ENCODE assay signal across 8 cellular contexts in genomic region chr19:32407004-32407992, GRCh38. TPM values are rescaled to one million over a fixed set of nuclear protein-coding genes. Genes with fewer than 3 reads are reported as not detected.
DNase-seq lines count a peak whose midpoint lies in the region; ATAC-seq and TF ChIP-seq lines count a peak whose summit lies in the region.

No MANE protein-coding gene starts in this region.

- CTCF ChIA-PET in PC-3 (lab: Charles Lee), result no interaction called here

- peaks cover 49% of the 10 kb centered on the region for H3K36me3 Mint-ChIP-seq in GM23338 (ENCODE audit: low read depth)

- H3K4me3 ChIP-seq in GM23338, result peak overlapping the region; percentile 91
- H3K4me3 ChIP-seq in PC-3 (ENCODE audit: low read length), result peak overlapping the region; percentile 87
- peak overlapping the region in 1 of 4 donors; percentile 99 for H3K4me3 ChIP-seq in esophagus muscularis mucosa
- H3K4me3 ChIP-seq in ovary, result no peak overlapping the region

- H4K20me1 ChIP-seq in GM23338 (replicated peaks; ENCODE audit: insufficient read depth) (peaks cover 18% of the 10 kb centered on the region; the same call in 1 of the 2 replicates), PC-3 (ENCODE audit: low read length) (no peaks in the 10 kb centered on the region)

- no peak for TF ChIP-seq CTCF in GM23338 (conservative IDR thresholded peaks at IDR 0.05; ENCODE audit: low read depth in 2 of 2)
- TF ChIP-seq CTCF in PC-3 (conservative IDR thresholded peaks at IDR 0.05; ENCODE audit: low read depth, low read length), result no peak
- no peak for TF ChIP-seq CTCF in esophagus muscularis mucosa (IDR thresholded peaks at IDR 0.05)
- no peak for TF ChIP-seq CTCF in ovary (IDR thresholded peaks at IDR 0.05)

- H3K9me2 ChIP-seq in GM23338 (ENCODE audit: insufficient read depth), result no peaks in the 10 kb centered on the region
- no peaks in the 10 kb centered on the region for H3K9me2 ChIP-seq in PC-3 (replicated peaks; ENCODE audit: low read length)

- H3K4me1 ChIP-seq in GM23338 (ENCODE audit: insufficient read depth), result peaks cover 22% of the 10 kb centered on the region
- peaks cover 18% of the 10 kb centered on the region for H3K4me1 ChIP-seq in PC-3 (ENCODE audit: insufficient read depth, low read length)
- peaks cover 0 to 24% (median 21%) of the 10 kb centered on the region in 4 donors for H3K4me1 ChIP-seq in esophagus muscularis mucosa
- H3K4me1 ChIP-seq in ovary (ENCODE audit: insufficient read depth), result peaks cover 3% of the 10 kb centered on the region

- no peak for ATAC-seq in GM23338
- no peak for ATAC-seq in PC-3
- ATAC-seq in esophagus mucosa, result no peak
- no peak for ATAC-seq in GM21576 (IDR thresholded peaks at IDR 0.05; ENCODE audit: unreplicated experiment)

- H3K27ac ChIP-seq in GM23338 (ENCODE audit: low read depth), result no peak overlapping the region
- no peak overlapping the region for H3K27ac ChIP-seq in PC-3 (ENCODE audit: low read length)
- H3K27ac ChIP-seq in esophagus muscularis mucosa (replicated peaks in 1 of 4), result peak overlapping the region in 3 of 4 donors; percentile 96 to 99 (median 99)
- H3K27ac ChIP-seq in ovary, result no peak overlapping the region

- no peaks in the 10 kb centered on the region; the same call in 2 of the 3 replicates for H3K9me3 Mint-ChIP-seq in GM23338

- H3F3A ChIP-seq in GM23338 (replicated peaks; ENCODE audit: low read depth) (peaks cover 10% of the 10 kb centered on the region), PC-3 (ENCODE audit: low read length, unreplicated experiment) (no peaks in the 10 kb centered on the region)

- intact Hi-C loops in PC-3 (cut with micrococcal nuclease) (loop anchor here (5.0 kb wide), 1 partner anchor 60 kb away; the partner anchor contains the start of gene ZNF507), esophagus muscularis mucosa (cut with DNase I) (loop anchor here (5.0 to 10.0 kb wide), 2 partner anchors 60 to 168 kb away; partner anchors contain the start of gene ZNF507), ovary (cut with DNase I) (loop anchor here in 1 of 4 donors (5.0 kb wide), 1 partner anchor 60 kb away; the partner anchor contains the start of gene ZNF507)

- H3K79me2 ChIP-seq in GM23338 (replicated peaks; ENCODE audit: insufficient read depth), result peaks cover 30% of the 10 kb centered on the region
- peaks cover 19% of the 10 kb centered on the region for H3K79me2 ChIP-seq in PC-3 (ENCODE audit: low read length)

- TF ChIP-seq POLR2A in esophagus muscularis mucosa (IDR thresholded peaks at IDR 0.05; ENCODE audit: low read depth) (no peak), ovary (IDR thresholded peaks at IDR 0.05) (no peak)

- TF ChIP-seq EP300 in esophagus muscularis mucosa (IDR thresholded peaks at IDR 0.05), result no peak
- no peak for TF ChIP-seq EP300 in ovary (IDR thresholded peaks at IDR 0.05)

- H3K9me3 ChIP-seq in PC-3 (ENCODE audit: low read length) (no peaks in the 10 kb centered on the region), esophagus muscularis mucosa (no peaks in the 10 kb centered on the region), ovary (no peaks in the 10 kb centered on the region)

- H3K4me2 ChIP-seq in GM23338 (peak overlapping the region; percentile 99), PC-3 (ENCODE audit: low read length) (peak overlapping the region; percentile 96)

- DNase-seq in GM23338 (ENCODE audit: low spot score) (no peak), PC-3 (peak; percentile 3), esophagus muscularis mucosa (ENCODE audit: extremely low spot score) (peak; percentile 89), ovary (peak; percentile 54 to 77 (median 67))
- DNase-seq in activated CD4-positive, alpha-beta T cell treated with anti-CD3 and anti-CD28 coated beads for 48 hours, result no peak
- no peak for DNase-seq in activated naive CD4-positive, alpha-beta T cell (lab: John Stamatoyannopoulos, UW)

- H3K27me3 Mint-ChIP-seq in GM23338 (ENCODE audit: insufficient read depth, low read depth, poor library complexity), result peaks cover 8% of the 10 kb centered on the region

- H2AFZ ChIP-seq in GM23338 (no peak overlapping the region), PC-3 (ENCODE audit: low read length) (peak overlapping the region; percentile 81; the same call in 1 of the 2 replicates)

- H3K27me3 ChIP-seq in GM23338 (ENCODE audit: insufficient read depth) (no peaks in the 10 kb centered on the region), PC-3 (ENCODE audit: low read length) (no peaks in the 10 kb centered on the region), esophagus muscularis mucosa (no peaks in the 10 kb centered on the region), ovary (no peaks in the 10 kb centered on the region)

- H3K4me3 Mint-ChIP-seq in GM23338, result peak overlapping the region; percentile 80

- WGBS in esophagus muscularis mucosa, result 84% methylated on average over 19 of the region's 19 CpGs
- WGBS in ovary, 3 donors, result 56 to 59% (median 57%) methylated on average over 19 of the region's 19 CpGs

- H3K4me1 Mint-ChIP-seq in GM23338, result peaks cover 32% of the 10 kb centered on the region

- no peak overlapping the region for H3K9ac ChIP-seq in PC-3 (ENCODE audit: low read length)

- POLR2A ChIA-PET in PC-3 (lab: Charles Lee; ENCODE audit: unreplicated experiment), result no interaction called here

- BruUV-seq in PC-3 (replicated peaks; lab: Mats Ljungman, UMichigan), result no TSS peak

- peak overlapping the region; percentile 67 for H3K27ac Mint-ChIP-seq in GM23338

- H3K36me3 ChIP-seq in GM23338 (ENCODE audit: insufficient read depth), result peaks cover 42% of the 10 kb centered on the region
- no peaks in the 10 kb centered on the region for H3K36me3 ChIP-seq in PC-3 (ENCODE audit: low read depth, low read length)
- H3K36me3 ChIP-seq in esophagus muscularis mucosa, result peaks cover 12 to 44% (median 23%) of the 10 kb centered on the region in 4 donors
- H3K36me3 ChIP-seq in ovary, result no peaks in the 10 kb centered on the region

TF ChIP-seq in GM23338, 12 proteins besides CTCF, POLR2A, EP300 and RAD21 (continues in another document):
- TF ChIP-seq CREB1 (CRISPR knock-in tag; IDR thresholded peaks at IDR 0.05; ENCODE audit: low read depth) (no peak), EZH2phosphoT487 (IDR thresholded peaks at IDR 0.05; ENCODE audit: unreplicated experiment) (no peak), REST (IDR thresholded peaks at IDR 0.05; ENCODE audit: unreplicated experiment) (no peak)

RNA-seq across cellular contexts. Expression of gene DPY19L3, which starts 1.7 kb away (rescaled TPM):
- 43.3 and 46.6 TPM in 2 replicates for total RNA-seq in GM23338 (2014; rRNA removed; shearing (Covaris generic))
- polyA plus RNA-seq in GM23338 (2016; fragmentation: Nextera tagmentation; extraction: Ambion mirVana) (9.4 and 13.5 TPM in 2 replicates), ovary (10 to 100 TPM in 1 of 2 donors, 1 to 10 TPM in 1; 9.6 to 20.1 TPM)
- total RNA-seq in PC-3 (2014; rRNA removed) (4.0 and 4.4 TPM in 2 replicates), esophagus muscularis mucosa (10 to 100 TPM; 13.6 to 16.4 (median 14.6) TPM), ovary (10 to 100 TPM; 25.3 to 49.8 (median 44.4) TPM), esophagus mucosa (9.0 TPM)

Comparison
In these comparisons a context has a peak if more than half of its experiments do, and no peak if none do; other contexts are left out.
1. DNase-seq: peak in PC-3 (single experiment), esophagus muscularis mucosa (single experiment) and ovary (5 of 5); none in GM23338 (single experiment), activated CD4-positive, alpha-beta T cell treated with anti-CD3 and anti-CD28 coated beads for 48 hours (single experiment) and activated naive CD4-positive, alpha-beta T cell (0 of 4).
2. H3K27ac ChIP-seq: peak in esophagus muscularis mucosa (3 of 4); none in GM23338 (single experiment), PC-3 (single experiment) and ovary (0 of 2).